In the genomic region with DNA sequence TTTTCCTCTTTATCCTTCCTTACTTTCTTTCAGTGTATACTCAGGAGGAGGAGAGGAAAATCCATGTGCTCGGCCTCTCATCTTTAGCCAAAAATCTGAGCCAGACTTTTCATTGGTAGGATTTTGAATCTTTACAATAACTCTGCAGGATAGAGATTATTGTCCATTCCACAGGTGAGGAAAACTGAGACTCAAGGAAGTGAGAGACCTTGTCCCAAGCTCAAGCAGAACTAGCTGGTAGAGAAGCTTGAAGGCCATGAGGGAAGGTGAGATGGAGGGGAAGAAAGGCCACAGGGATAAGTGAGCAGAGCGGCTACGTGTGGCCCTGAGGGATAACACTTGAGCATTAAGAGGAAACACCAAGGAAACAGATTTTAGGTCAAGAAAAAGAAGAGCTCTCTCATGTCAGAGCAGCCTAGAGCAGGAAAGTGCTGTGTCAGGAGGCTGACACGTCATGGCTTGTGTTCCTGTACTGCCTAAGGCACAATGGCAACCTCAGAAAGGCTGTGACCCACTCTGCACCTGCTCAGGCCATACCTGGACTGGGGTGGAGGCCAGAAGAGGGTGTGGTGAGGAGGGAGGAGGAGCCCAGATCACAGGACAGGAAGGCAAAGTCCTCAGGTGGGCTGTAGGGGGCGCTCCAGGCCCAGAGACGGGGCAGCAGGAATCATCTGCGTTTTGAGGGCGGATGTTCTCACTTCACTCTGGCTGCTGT, we compare ENCODE assay signal across 8 cellular contexts. TPM values are rescaled to one million over a fixed set of nuclear protein-coding genes. Genes with fewer than 3 reads are reported as not detected.
DNase-seq lines count a peak whose midpoint lies in the region; ATAC-seq and TF ChIP-seq lines count a peak whose summit lies in the region.

No MANE protein-coding gene starts in this region.

- ATAC-seq in HG03095 (IDR thresholded peaks at IDR 0.05; ENCODE audit: unreplicated experiment) = peak; percentile 96
- ATAC-seq in naive thymus-derived CD8-positive, alpha-beta T cell = peak; percentile 100

- H3K27me3 Mint-ChIP-seq in naive thymus-derived CD8-positive, alpha-beta T cell = no peaks in the 10 kb centered on the region

- peak overlapping the region in 8 of 10 donors; percentile 38 to 89 (median 74) for H3K27ac Mint-ChIP-seq in naive thymus-derived CD8-positive, alpha-beta T cell

- H3K9me3 Mint-ChIP-seq in naive thymus-derived CD8-positive, alpha-beta T cell = peaks cover 0 to 9% (median 0%) of the 10 kb centered on the region in 9 donors

- no peak overlapping the region for H3K4me3 ChIP-seq in epithelial cell of proximal tubule (ENCODE audit: low read depth, low read length)

- POLR2A ChIA-PET in naive thymus-derived CD8-positive, alpha-beta T cell (lab: Charles Lee) = interaction anchor here (0.6 to 2.6 kb wide), 10 partner anchors 24 to 137 kb away, joined by 3 to 16 read pairs (median 3); no protein-coding TSS in a partner anchor

- H3K36me3 Mint-ChIP-seq in naive thymus-derived CD8-positive, alpha-beta T cell = no peaks in the 10 kb centered on the region

- DNase-seq in DMS 273 (lab: John Stamatoyannopoulos, UW; ENCODE audit: unreplicated experiment) (peak; percentile 52), DMS 273 treated with DMSO at 0.1 percent for 48 hours (lab: John Stamatoyannopoulos, UW) (no peak), NCI-H82 treated with DMSO at 0.1 percent for 48 hours (lab: John Stamatoyannopoulos, UW; ENCODE audit: unreplicated experiment) (peak; percentile 30), epithelial cell of proximal tubule (ENCODE audit: low read depth) (no peak)
- DNase-seq in activated CD8-positive, alpha-beta memory T cell treated with anti-CD3 and anti-CD28 coated beads, Interleukin-2, amount 50 U/mL, for 1 hour (ENCODE audit: extremely low read depth) = peak; percentile 23
- peak; percentile 78 to 93 (median 88) for DNase-seq in naive thymus-derived CD8-positive, alpha-beta T cell
- peak; percentile 80 to 93 (median 84) for DNase-seq in stimulated activated naive CD4-positive, alpha-beta T cell (lab: John Stamatoyannopoulos, UW)

- peak; percentile 92 for TF ChIP-seq CTCF in epithelial cell of proximal tubule (conservative IDR thresholded peaks at IDR 0.05; ENCODE audit: low read depth, low read length)

- H3K4me3 Mint-ChIP-seq in naive thymus-derived CD8-positive, alpha-beta T cell = no peak overlapping the region

- H3K4me1 Mint-ChIP-seq in naive thymus-derived CD8-positive, alpha-beta T cell = peaks cover 6 to 10% (median 6%) of the 10 kb centered on the region in 4 donors

RNA-seq across cellular contexts. Expression of gene MT4, which starts 11.9 kb away (rescaled TPM):
- total RNA-seq in epithelial cell of proximal tubule = not detected in 2 replicates
- not detected for total RNA-seq in naive thymus-derived CD8-positive, alpha-beta T cell
- polyA plus RNA-seq in naive thymus-derived CD8-positive, alpha-beta T cell = not detected

RNA-seq across cellular contexts. Expression of gene MT3, which starts 12.6 kb away (rescaled TPM):
- 1.0 and 5.1 TPM in 2 replicates for total RNA-seq in epithelial cell of proximal tubule
- 1 to 10 TPM; 1.8 to 3.1 TPM for total RNA-seq in naive thymus-derived CD8-positive, alpha-beta T cell
- 10 to 100 TPM in 2 of 3 donors, 1 to 10 TPM in 1; 8.6 to 19.9 (median 19.2) TPM for polyA plus RNA-seq in naive thymus-derived CD8-positive, alpha-beta T cell

RNA-seq across cellular contexts. Expression of gene MT2A, which starts 31.6 kb away (rescaled TPM):
- 1,146 and 1,559 TPM in 2 replicates for total RNA-seq in epithelial cell of proximal tubule
- total RNA-seq in naive thymus-derived CD8-positive, alpha-beta T cell = 10 to 100 TPM; 32.3 to 39.0 TPM
- polyA plus RNA-seq in naive thymus-derived CD8-positive, alpha-beta T cell = 100 to 1,000 TPM; 248 to 303 (median 294) TPM

RNA-seq across cellular contexts. Expression of gene MT1E, which starts 48.8 kb away (rescaled TPM):
- total RNA-seq in epithelial cell of proximal tubule = 724 and 1,203 TPM in 2 replicates
- total RNA-seq in naive thymus-derived CD8-positive, alpha-beta T cell = 1 to 10 TPM; 1.3 to 1.6 TPM
- polyA plus RNA-seq in naive thymus-derived CD8-positive, alpha-beta T cell = 10 to 100 TPM in 2 of 3 donors, 1 to 10 TPM in 1; 7.1 to 21.9 (median 10.5) TPM

RNA-seq across cellular contexts. Expression of gene MT1M, which starts 55.7 kb away (rescaled TPM):
- 19.1 and 124 TPM in 2 replicates for total RNA-seq in epithelial cell of proximal tubule
- total RNA-seq in naive thymus-derived CD8-positive, alpha-beta T cell = not detected
- not detected for polyA plus RNA-seq in naive thymus-derived CD8-positive, alpha-beta T cell

Comparison
In these comparisons a context has a peak if more than half of its experiments do, and no peak if none do; other contexts are left out.
1. DNase-seq: peak in DMS 273 (single experiment), NCI-H82 treated with DMSO at 0.1 percent for 48 hours (single experiment), activated CD8-positive, alpha-beta memory T cell treated with anti-CD3 and anti-CD28 coated beads, Interleukin-2, amount 50 U/mL, for 1 hour (single experiment), naive thymus-derived CD8-positive, alpha-beta T cell (10 of 10) and stimulated activated naive CD4-positive, alpha-beta T cell (6 of 6); none in DMS 273 treated with DMSO at 0.1 percent for 48 hours (single experiment) and epithelial cell of proximal tubule (single experiment).
2. RNA of gene MT2A, which starts 31.6 kb away (total RNA-seq): 1,146 to 1,559 TPM in epithelial cell of proximal tubule; 32.3 to 39.0 TPM in naive thymus-derived CD8-positive, alpha-beta T cell; every median in the first group is over 10 times any median in the second.